21 cellular contexts compared by ENCODE assay signal in genomic region chr20:37868998-37869861, GRCh38. TPM values are rescaled to one million over a fixed set of nuclear protein-coding genes. Genes with fewer than 3 reads are reported as not detected.
DNase-seq lines count a peak whose midpoint lies in the region; ATAC-seq and TF ChIP-seq lines count a peak whose summit lies in the region.
"Had no signal": no experiment of that assay in that cellular context is flagged by ENCODE, and none has a peak within 500 bp of the region (broad histone marks: within the 10 kb centered on the region; RNA-seq: fewer than 3 reads in every experiment).

No MANE protein-coding gene starts in this region.

- peaks cover 4% of the 10 kb centered on the region for H3K36me3 Mint-ChIP-seq in activated naive CD8-positive, alpha-beta T cell treated with anti-CD3 and anti-CD28 coated beads, Interleukin-2, amount 10 ng/mL, durations not matched to agents 7 days and 5 days
- peaks cover 12% of the 10 kb centered on the region for H3K36me3 Mint-ChIP-seq in activated naive CD8-positive, alpha-beta T cell treated with anti-CD3 and anti-CD28 coated beads, Interleukin-2, amount 50 U/mL, for 24 hours (ENCODE audit: low read depth)

- no peaks in the 10 kb centered on the region for H3K9me3 Mint-ChIP-seq in activated naive CD8-positive, alpha-beta T cell treated with anti-CD3 and anti-CD28 coated beads, Interleukin-2, amount 10 ng/mL, durations not matched to agents 7 days and 5 days
- H3K9me3 Mint-ChIP-seq in activated naive CD8-positive, alpha-beta T cell treated with anti-CD3 and anti-CD28 coated beads, Interleukin-2, amount 50 U/mL, for 24 hours, result no peaks in the 10 kb centered on the region
- H3K9me3 Mint-ChIP-seq: naive thymus-derived CD4-positive, alpha-beta T cell had no signal

- ATAC-seq in activated naive CD8-positive, alpha-beta T cell treated with anti-CD3 and anti-CD28 coated beads, Interleukin-2, amount 10 ng/mL, durations not matched to agents 7 days and 5 days (ENCODE audit: low read depth), result no peak
- ATAC-seq in activated naive CD8-positive, alpha-beta T cell treated with anti-CD3 and anti-CD28 coated beads, Interleukin-2, amount 50 U/mL, for 24 hours, result no peak
- no peak for ATAC-seq in upper lobe of right lung
- ATAC-seq: lower lobe of right lung; naive thymus-derived CD4-positive, alpha-beta T cell; Panc1 had no signal

- no peak overlapping the region for H3K4me3 Mint-ChIP-seq in activated naive CD8-positive, alpha-beta T cell treated with anti-CD3 and anti-CD28 coated beads, Interleukin-2, amount 10 ng/mL, durations not matched to agents 7 days and 5 days
- H3K4me3 Mint-ChIP-seq in activated naive CD8-positive, alpha-beta T cell treated with anti-CD3 and anti-CD28 coated beads, Interleukin-2, amount 50 U/mL, for 24 hours, result no peak overlapping the region
- H3K4me3 Mint-ChIP-seq: naive thymus-derived CD4-positive, alpha-beta T cell had no signal

- TF ChIP-seq CTCF in upper lobe of right lung (IDR thresholded peaks at IDR 0.05), result no peak

- H3K4me3 ChIP-seq in SJCRH30 (no peak overlapping the region), upper lobe of right lung (no peak overlapping the region)
- H3K4me3 ChIP-seq: lower lobe of right lung had no signal

- H3K9me3 ChIP-seq in SJCRH30 (replicated peaks) (no peaks in the 10 kb centered on the region), upper lobe of right lung (no peaks in the 10 kb centered on the region)
- H3K9me3 ChIP-seq: lower lobe of right lung had no signal

- POLR2A ChIA-PET in activated naive CD8-positive, alpha-beta T cell treated with anti-CD3 and anti-CD28 coated beads, Interleukin-2, amount 10 ng/mL, durations not matched to agents 7 days and 5 days (lab: Charles Lee), result no interaction called here

- H3K27ac ChIP-seq in SJCRH30, result peak overlapping the region; percentile 44; the same call in 1 of the 2 replicates
- H3K27ac ChIP-seq in upper lobe of right lung, result no peak overlapping the region
- H3K27ac ChIP-seq: lower lobe of right lung, VCaP had no signal

- no peak for DNase-seq in activated naive CD8-positive, alpha-beta T cell treated with anti-CD3 and anti-CD28 coated beads, Interleukin-2, amount 10 ng/mL, durations not matched to agents 7 days and 5 days
- DNase-seq in activated naive CD8-positive, alpha-beta T cell treated with anti-CD3 and anti-CD28 coated beads, Interleukin-2, amount 50 U/mL, for 24 hours, result no peak
- DNase-seq in SJCRH30 (peak; percentile 63 to 79), left kidney (ENCODE audit: low read depth, low spot score) (peak; percentile 68), upper lobe of right lung (peak; percentile 46), NOMO-1 treated with dmso at 0.1 percent for 144 hours (lab: John Stamatoyannopoulos, UW; ENCODE audit: unreplicated experiment) (no peak), GDM1 (lab: John Stamatoyannopoulos, UW) (no peak), retina (no peak)
- DNase-seq: activated effector memory CD4-positive, alpha-beta T cell treated with Interleukin-2 at 50 U/mL for 16 hours; anterior cingulate cortex; COR-L47; foreskin fibroblast; Kasumi-1; lower lobe of right lung; naive thymus-derived CD4-positive, alpha-beta T cell; NCI-H1436 treated with DMSO at 0.1 percent for 48 hours; NCI-H510A; substantia nigra had no signal

- intact Hi-C loops in upper lobe of right lung (cut with DNase I), result no loop called here

- H3K27me3 Mint-ChIP-seq in activated naive CD8-positive, alpha-beta T cell treated with anti-CD3 and anti-CD28 coated beads, Interleukin-2, amount 10 ng/mL, durations not matched to agents 7 days and 5 days, result no peaks in the 10 kb centered on the region
- no peaks in the 10 kb centered on the region for H3K27me3 Mint-ChIP-seq in activated naive CD8-positive, alpha-beta T cell treated with anti-CD3 and anti-CD28 coated beads, Interleukin-2, amount 50 U/mL, for 24 hours
- H3K27me3 Mint-ChIP-seq: naive thymus-derived CD4-positive, alpha-beta T cell had no signal

- peaks cover 22% of the 10 kb centered on the region for H3K4me1 ChIP-seq in SJCRH30
- H3K4me1 ChIP-seq in upper lobe of right lung, result no peaks in the 10 kb centered on the region
- H3K4me1 ChIP-seq: lower lobe of right lung had no signal

- no peaks in the 10 kb centered on the region for H3K4me1 Mint-ChIP-seq in activated naive CD8-positive, alpha-beta T cell treated with anti-CD3 and anti-CD28 coated beads, Interleukin-2, amount 10 ng/mL, durations not matched to agents 7 days and 5 days
- no peaks in the 10 kb centered on the region for H3K4me1 Mint-ChIP-seq in activated naive CD8-positive, alpha-beta T cell treated with anti-CD3 and anti-CD28 coated beads, Interleukin-2, amount 50 U/mL, for 24 hours

- H3K27me3 ChIP-seq in SJCRH30, result no peaks in the 10 kb centered on the region
- H3K27me3 ChIP-seq in upper lobe of right lung, result no peaks in the 10 kb centered on the region

- peaks cover 7% of the 10 kb centered on the region for H3K36me3 ChIP-seq in SJCRH30
- peaks cover 42% of the 10 kb centered on the region for H3K36me3 ChIP-seq in upper lobe of right lung

- H3K27ac Mint-ChIP-seq in activated naive CD8-positive, alpha-beta T cell treated with anti-CD3 and anti-CD28 coated beads, Interleukin-2, amount 10 ng/mL, durations not matched to agents 7 days and 5 days, result peak overlapping the region; percentile 58
- H3K27ac Mint-ChIP-seq in activated naive CD8-positive, alpha-beta T cell treated with anti-CD3 and anti-CD28 coated beads, Interleukin-2, amount 50 U/mL, for 24 hours, result no peak overlapping the region

RNA-seq across cellular contexts. Expression of gene VSTM2L, which starts 33.7 kb away (rescaled TPM):
- not detected for total RNA-seq in activated naive CD8-positive, alpha-beta T cell treated with anti-CD3 and anti-CD28 coated beads, Interleukin-2, amount 10 ng/mL, durations not matched to agents 7 days and 5 days
- total RNA-seq in SJCRH30 (2014; rRNA removed; shearing (Covaris generic)), result 0.18 and 0.22 TPM in 2 replicates
- 12.9 TPM for total RNA-seq in upper lobe of right lung
- total RNA-seq: endothelial cell of umbilical vein had no signal

Comparison
In these comparisons a context has a peak if more than half of its experiments do, and no peak if none do; other contexts are left out.
1. DNase-seq: peak in SJCRH30 (2 of 2), left kidney (single experiment) and upper lobe of right lung (single experiment); none in activated naive CD8-positive, alpha-beta T cell treated with anti-CD3 and anti-CD28 coated beads, Interleukin-2, amount 10 ng/mL, durations not matched to agents 7 days and 5 days (single experiment), activated naive CD8-positive, alpha-beta T cell treated with anti-CD3 and anti-CD28 coated beads, Interleukin-2, amount 50 U/mL, for 24 hours (single experiment), NOMO-1 treated with dmso at 0.1 percent for 144 hours (single experiment), GDM1 (single experiment) and retina (single experiment).
2. RNA of gene VSTM2L, which starts 33.7 kb away (total RNA-seq): 12.9 TPM in upper lobe of right lung (single experiment); 0.18 to 0.22 TPM in SJCRH30 and not detected in activated naive CD8-positive, alpha-beta T cell treated with anti-CD3 and anti-CD28 coated beads, Interleukin-2, amount 10 ng/mL, durations not matched to agents 7 days and 5 days; every median in the first group is over 10 times any median in the second.